8 cellular contexts compared by ENCODE assay signal in the genomic region with DNA sequence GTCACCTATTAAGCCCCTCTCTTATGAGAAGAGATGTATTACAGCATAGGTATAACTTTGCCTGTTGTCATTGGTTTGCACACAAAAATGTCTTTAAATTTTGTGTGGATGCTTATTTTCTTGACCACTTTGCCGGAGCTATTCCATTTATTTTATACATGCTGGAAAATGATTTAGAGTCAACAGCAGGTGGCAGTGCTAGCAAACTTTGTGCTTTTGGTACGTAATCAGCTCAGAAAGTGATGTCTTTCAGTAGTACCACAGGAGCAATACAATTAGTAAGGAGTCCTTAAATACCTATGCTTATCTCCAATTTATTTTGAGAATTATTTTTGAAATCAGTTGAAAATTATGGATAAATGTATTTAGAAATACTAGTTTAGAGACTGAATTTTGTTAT. TPM values are rescaled to one million over a fixed set of nuclear protein-coding genes. Genes with fewer than 3 reads are reported as not detected.
DNase-seq lines count a peak whose midpoint lies in the region; ATAC-seq and TF ChIP-seq lines count a peak whose summit lies in the region.

No MANE protein-coding gene starts in this region.

- H3K4me3 ChIP-seq in cardiac muscle cell (no peak overlapping the region), esophagus muscularis mucosa (no peak overlapping the region), psoas muscle (no peak overlapping the region)

- H3K27ac ChIP-seq in cardiac muscle cell: no peak overlapping the region
- no peak overlapping the region for H3K27ac ChIP-seq in esophagus muscularis mucosa (replicated peaks in 1 of 4)
- no peak overlapping the region for H3K27ac ChIP-seq in psoas muscle

- intact Hi-C loops in left ventricle myocardium superior (cut with micrococcal nuclease) (no loop called here), esophagus muscularis mucosa (cut with DNase I) (loop anchor here (5.0 kb wide), 1 partner anchor 595 kb away; no protein-coding TSS in a partner anchor), psoas muscle (cut with DNase I) (loop anchor here in 1 of 2 donors (10.0 kb wide), 1 partner anchor 592 kb away; no protein-coding TSS in a partner anchor)

- TF ChIP-seq EP300 in esophagus muscularis mucosa (IDR thresholded peaks at IDR 0.05): no peak

- H3K27me3 ChIP-seq in cardiac muscle cell (no peaks in the 10 kb centered on the region), esophagus muscularis mucosa (no peaks in the 10 kb centered on the region), psoas muscle (ENCODE audit: insufficient read depth in 3 of 3, low read length in 2 of 3) (no peaks in the 10 kb centered on the region)

- in situ Hi-C loops in KBM-7 (cut with MboI; ENCODE audit: low pct_unique_long_range_greater_than_20kb, low sequenced_read_pairs): no loop called here

- H3K4me1 ChIP-seq in cardiac muscle cell (ENCODE audit: low read depth): no peaks in the 10 kb centered on the region
- H3K4me1 ChIP-seq in esophagus muscularis mucosa: no peaks in the 10 kb centered on the region
- H3K4me1 ChIP-seq in psoas muscle: no peaks in the 10 kb centered on the region

- DNase-seq in cardiac muscle cell (ENCODE audit: low read depth in 1 of 2, low spot score in 1 of 2) (peak; percentile 69 to 73), left ventricle myocardium superior (no peak), KBM-7 (peak; percentile 52), OCI-M1 (lab: John Stamatoyannopoulos, UW) (peak; percentile 77), esophagus muscularis mucosa (ENCODE audit: extremely low spot score) (no peak), psoas muscle (no peak), HPDE6-E6E7 (ENCODE audit: extremely low spot score) (no peak)

- no peaks in the 10 kb centered on the region for H3K9me3 ChIP-seq in cardiac muscle cell (ENCODE audit: low read depth)
- no peaks in the 10 kb centered on the region for H3K9me3 ChIP-seq in esophagus muscularis mucosa
- H3K9me3 ChIP-seq in psoas muscle: no peaks in the 10 kb centered on the region

- H3K36me3 ChIP-seq in cardiac muscle cell (no peaks in the 10 kb centered on the region), esophagus muscularis mucosa (no peaks in the 10 kb centered on the region), psoas muscle (ENCODE audit: insufficient read depth in 1 of 2, low read depth in 1 of 2) (no peaks in the 10 kb centered on the region)

- no peak for TF ChIP-seq POLR2A in esophagus muscularis mucosa (IDR thresholded peaks at IDR 0.05; ENCODE audit: low read depth)

- TF ChIP-seq CTCF in cardiac muscle cell (IDR thresholded peaks at IDR 0.05; ENCODE audit: low read depth, low read length): peak; percentile 56
- peak in 2 of 3 experiments; percentile 35 to 51 for TF ChIP-seq CTCF in esophagus muscularis mucosa (IDR thresholded peaks at IDR 0.05)
- peak; percentile 53 for TF ChIP-seq CTCF in psoas muscle (IDR thresholded peaks at IDR 0.05)

- 14% methylated on average over 2 of the region's 2 CpGs for WGBS in esophagus muscularis mucosa
- WGBS in psoas muscle, 3 donors: 6 to 15% (median 8%) methylated on average over 2 of the region's 2 CpGs

- no peak for ATAC-seq in left ventricle myocardium superior
- peak in 1 of 4 donors; percentile 48 for ATAC-seq in psoas muscle
- ATAC-seq in HG02571 (IDR thresholded peaks at IDR 0.05; ENCODE audit: unreplicated experiment): no peak

RNA-seq across cellular contexts. Expression of a gene that starts 19.8 kb away (rescaled TPM):
- total RNA-seq in cardiac muscle cell (9.1 and 18.3 TPM in 2 replicates), left ventricle myocardium superior (10.9 TPM), esophagus muscularis mucosa (10 to 100 TPM in 3 of 4 donors, 1 to 10 TPM in 1; 7.0 to 18.3 (median 10.9) TPM), psoas muscle (10 to 100 TPM in 3 of 4 donors, 1 to 10 TPM in 1; 7.6 to 12.6 (median 11.2) TPM)
- polyA plus RNA-seq in cardiac muscle cell (9.3 and 13.6 TPM in 2 replicates), psoas muscle (1 to 10 TPM; 5.0 to 6.8 (median 6.2) TPM)

Comparison
In these comparisons a context has a peak if more than half of its experiments do, and no peak if none do; other contexts are left out.
1. DNase-seq: peak in cardiac muscle cell (2 of 2), KBM-7 (single experiment) and OCI-M1 (single experiment); none in left ventricle myocardium superior (single experiment), esophagus muscularis mucosa (single experiment), psoas muscle (0 of 2) and HPDE6-E6E7 (single experiment).
2. Peak in every context shown above with its lines, with median percentiles within 50 percentile points of each other: CTCF ChIP-seq.